Comparison of ENCODE assay signal across 8 cellular contexts in genomic region chr9:15837079-15837679, GRCh38.
DNase-seq lines count a peak whose midpoint lies in the region; ATAC-seq, FAIRE-seq and TF ChIP-seq lines count a peak whose summit lies in the region.

No MANE protein-coding gene starts in this region.

- H3K9me1 ChIP-seq in keratinocyte (ENCODE audit: control insufficient read depth, extremely low read depth, insufficient read depth, low read length), result no peaks in the 10 kb centered on the region

- H3K27me3 ChIP-seq in body of pancreas (no peaks in the 10 kb centered on the region), keratinocyte (ENCODE audit: control insufficient read depth, extremely low read depth, insufficient read depth, low read length) (no peaks in the 10 kb centered on the region), thyroid gland (no peaks in the 10 kb centered on the region)

- no peak overlapping the region for H3K27ac ChIP-seq in body of pancreas
- no peak overlapping the region for H3K27ac ChIP-seq in keratinocyte (ENCODE audit: control insufficient read depth, insufficient read depth, low read length)
- no peak overlapping the region for H3K27ac ChIP-seq in thyroid gland

- H3K4me3 ChIP-seq in body of pancreas (no peak overlapping the region), keratinocyte (ENCODE audit: control insufficient read depth in 2 of 3, extremely low read depth in 1 of 3, insufficient read depth in 2 of 3, low read depth in 1 of 3, low read length in 3 of 3) (no peak overlapping the region), thyroid gland (replicated peaks in 1 of 3) (no peak overlapping the region)

- TF ChIP-seq POLR2A in body of pancreas (IDR thresholded peaks at IDR 0.05) (no peak), thyroid gland (IDR thresholded peaks at IDR 0.05) (no peak)

- 1 to 2% methylated on average over 4 of the region's 4 CpGs for WGBS in body of pancreas, 2 donors
- 2 to 4% methylated on average over 4 of the region's 4 CpGs for WGBS in thyroid gland, 2 donors

- H3K79me2 ChIP-seq in keratinocyte (ENCODE audit: control insufficient read depth, insufficient read depth, low read length), result no peaks in the 10 kb centered on the region

- no peaks in the 10 kb centered on the region for H3K36me3 ChIP-seq in body of pancreas (replicated peaks in 1 of 2; ENCODE audit: insufficient read depth in 1 of 2, low read depth in 2 of 2)
- no peaks in the 10 kb centered on the region for H3K36me3 ChIP-seq in keratinocyte (ENCODE audit: control insufficient read depth in 2 of 2, extremely low read depth in 1 of 2, insufficient read depth in 2 of 2, low read length in 2 of 2)
- H3K36me3 ChIP-seq in thyroid gland, result no peaks in the 10 kb centered on the region

- peak; percentile 66 for FAIRE-seq in keratinocyte (lab: Jason Lieb, UNC)

- peak; percentile 13 for DNase-seq in NOMO-1 treated with DMSO at 0.1 percent for 48 hours (lab: John Stamatoyannopoulos, UW; ENCODE audit: unreplicated experiment)
- DNase-seq in NOMO-1 treated with dmso at 0.1 percent for 144 hours (lab: John Stamatoyannopoulos, UW; ENCODE audit: unreplicated experiment), result no peak
- DNase-seq in NCI-H69 (lab: John Stamatoyannopoulos, UW), result peak; percentile 77
- peak in 2 of 4 donors; percentile 9 to 16 for DNase-seq in body of pancreas
- no peak for DNase-seq in keratinocyte (ENCODE audit: low read depth, low spot score)
- DNase-seq in thyroid gland, result peak in 1 of 2 donors; percentile 9

- dilution Hi-C loops in keratinocyte (cut with MboI; ENCODE audit: extremely low pct_ligation_motif_present, low sequenced_read_pairs), result no loop called here

- no peaks in the 10 kb centered on the region for H3K9me3 ChIP-seq in body of pancreas
- no peaks in the 10 kb centered on the region for H3K9me3 ChIP-seq in keratinocyte (ENCODE audit: control insufficient read depth, low read depth, low read length)
- H3K9me3 ChIP-seq in thyroid gland, result no peaks in the 10 kb centered on the region

- peak; percentile 26 to 72 (median 50) for TF ChIP-seq CTCF in body of pancreas (IDR thresholded peaks at IDR 0.05)
- peak; percentile 30 to 62 (median 41) for TF ChIP-seq CTCF in keratinocyte (optimal IDR thresholded peaks at IDR 0.05 in 1 of 3, IDR thresholded peaks at IDR 0.05 in 1 of 3, conservative IDR thresholded peaks at IDR 0.05 in 1 of 3; ENCODE audit: extremely low read depth in 1 of 3, insufficient read depth in 2 of 3, low read length in 3 of 3)
- TF ChIP-seq CTCF in thyroid gland (IDR thresholded peaks at IDR 0.05), result peak; percentile 26 to 69 (median 59)

- ATAC-seq in GM19395 (IDR thresholded peaks at IDR 0.05; ENCODE audit: unreplicated experiment) (peak; percentile 94), HG03439 (IDR thresholded peaks at IDR 0.05; ENCODE audit: unreplicated experiment) (peak; percentile 66), body of pancreas (peak; percentile 55)

- intact Hi-C loops in body of pancreas (cut with DNase I), result no loop called here
- intact Hi-C loops in thyroid gland (cut with DNase I), result no loop called here

- H3K9ac ChIP-seq in keratinocyte (ENCODE audit: control insufficient read depth, extremely low read depth, insufficient read depth, low read length), result no peak overlapping the region

- H3K4me1 ChIP-seq in body of pancreas, result no peaks in the 10 kb centered on the region
- no peaks in the 10 kb centered on the region for H3K4me1 ChIP-seq in keratinocyte (ENCODE audit: control insufficient read depth, extremely low read depth, insufficient read depth, low read length)
- peaks cover 0 to 5% of the 10 kb centered on the region in 2 donors for H3K4me1 ChIP-seq in thyroid gland

- no peak overlapping the region for H3K4me2 ChIP-seq in keratinocyte (ENCODE audit: control insufficient read depth, extremely low read depth, insufficient read depth, low read depth, low read length)

- H2AFZ ChIP-seq in keratinocyte (ENCODE audit: control insufficient read depth, low read length), result no peak overlapping the region

- H4K20me1 ChIP-seq in keratinocyte (ENCODE audit: control insufficient read depth, extremely low read depth, insufficient read depth, low read length), result no peaks in the 10 kb centered on the region

Comparison
In these comparisons a context has a peak if more than half of its experiments do, and no peak if none do; other contexts are left out.
1. DNase-seq: peak in NOMO-1 treated with DMSO at 0.1 percent for 48 hours (single experiment) and NCI-H69 (single experiment); none in NOMO-1 treated with dmso at 0.1 percent for 144 hours (single experiment) and keratinocyte (single experiment).
2. Peak in every context shown above with its lines, with median percentiles within 50 percentile points of each other: ATAC-seq and CTCF ChIP-seq.